8 cellular contexts compared by ENCODE assay signal in the genomic region with DNA sequence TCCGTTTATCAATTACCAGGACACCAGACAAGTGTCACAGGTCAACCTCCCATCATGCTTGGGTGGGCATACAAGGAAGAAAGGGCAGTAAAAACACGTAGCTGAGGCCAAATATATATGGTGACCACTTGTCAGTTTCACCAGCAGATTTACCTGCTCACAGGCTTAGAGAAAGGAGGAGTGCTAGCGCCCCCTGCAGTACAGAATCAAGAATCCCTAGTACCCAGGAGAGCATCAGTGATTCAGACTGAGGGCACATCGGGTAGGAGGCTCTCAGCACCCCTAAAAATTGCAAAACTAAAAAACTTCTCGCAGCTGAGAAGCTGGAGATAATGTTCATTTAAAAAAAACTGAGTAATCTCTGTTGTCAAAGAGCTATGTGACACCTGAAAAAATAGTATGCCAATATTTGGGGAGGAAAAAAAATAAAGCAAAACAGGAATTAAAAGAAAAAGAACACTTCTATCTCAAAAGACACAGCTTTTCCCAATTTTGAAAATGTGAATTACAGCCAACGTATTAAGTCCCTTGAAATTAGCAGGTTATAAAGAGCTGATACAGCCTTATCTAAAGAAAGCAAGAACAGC. TPM values are rescaled to one million over a fixed set of nuclear protein-coding genes. Genes with fewer than 3 reads are reported as not detected.
DNase-seq lines count a peak whose midpoint lies in the region; ATAC-seq, FAIRE-seq and TF ChIP-seq lines count a peak whose summit lies in the region.

No MANE protein-coding gene starts in this region.

- TF ChIP-seq POLR2A in A549 (IDR thresholded peaks at IDR 0.05; ENCODE audit: low read length) = no peak

- no peaks in the 10 kb centered on the region for H3K4me1 ChIP-seq in A549

- FAIRE-seq in A549 (lab: Jason Lieb, UNC) = no peak

- H3K9me3 Mint-ChIP-seq in activated CD4-positive, alpha-beta T cell treated with anti-CD3 and anti-CD28 coated beads, Interleukin-2, amount 10 ng/mL, durations not matched to agents 24 days and 14 days = no peaks in the 10 kb centered on the region

- DNase-seq in A549 (ENCODE audit: low read depth in 1 of 2, low spot score in 1 of 2) = peak; percentile 33 to 61
- DNase-seq in GM10248 (ENCODE audit: extremely low spot score) = peak; percentile 41
- peak; percentile 13 for DNase-seq in NCI-H2107 (lab: John Stamatoyannopoulos, UW)
- DNase-seq in activated CD4-positive, alpha-beta T cell treated with anti-CD3 and anti-CD28 coated beads, Interleukin-2, amount 10 ng/mL, durations not matched to agents 24 days and 14 days = peak; percentile 83
- peak; percentile 60 for DNase-seq in germinal center (ENCODE audit: low spot score)
- DNase-seq in stimulated activated CD4-positive, alpha-beta T cell treated with anti-CD3 and anti-CD28 coated beads, Interleukin-2, amount 100 ng/mL, for 4 hours (ENCODE audit: low read depth) = peak; percentile 16
- no peak for DNase-seq in posterior vena cava (ENCODE audit: low spot score)

- no peak overlapping the region for H3K27ac Mint-ChIP-seq in activated CD4-positive, alpha-beta T cell treated with anti-CD3 and anti-CD28 coated beads, Interleukin-2, amount 10 ng/mL, durations not matched to agents 24 days and 14 days

- POLR2A ChIA-PET in A549 (lab: Yijun Ruan, JAX) (no interaction called here), GM10248 (lab: Yijun Ruan, JAX) (no interaction called here)

- H3K4me2 ChIP-seq in A549 = no peak overlapping the region

- no peaks in the 10 kb centered on the region for H3K36me3 Mint-ChIP-seq in activated CD4-positive, alpha-beta T cell treated with anti-CD3 and anti-CD28 coated beads, Interleukin-2, amount 10 ng/mL, durations not matched to agents 24 days and 14 days (ENCODE audit: low read depth)

- no peak overlapping the region for H3K27ac ChIP-seq in A549

- H3K27me3 Mint-ChIP-seq in activated CD4-positive, alpha-beta T cell treated with anti-CD3 and anti-CD28 coated beads, Interleukin-2, amount 10 ng/mL, durations not matched to agents 24 days and 14 days = peaks cover 8% of the 10 kb centered on the region

- CTCF ChIA-PET in A549 (lab: Yijun Ruan, JAX) = interaction anchor here (0.7 to 8.5 kb wide), 16 partner anchors 9 to 1386 kb away, joined by 3 to 55 read pairs (median 6); a partner anchor contains a TSS
- CTCF ChIA-PET in GM10248 (lab: Yijun Ruan, JAX) = interaction anchor here (0.9 to 4.8 kb wide), 19 partner anchors 8 to 1980 kb away, joined by 3 to 37 read pairs (median 4); a partner anchor contains a TSS

- H3K9me3 ChIP-seq in A549 = no peaks in the 10 kb centered on the region

- 2% methylated on average over 6 of the region's 6 CpGs for WGBS in A549 (ENCODE audit: missing lambda C conversion rate)

- ATAC-seq in A549 = peak; percentile 67 to 92; a peak in 3 of 6 replicates
- peak; percentile 74 for ATAC-seq in HG02642 (IDR thresholded peaks at IDR 0.05; ENCODE audit: poor library complexity, unreplicated experiment)

- intact Hi-C loops in activated CD4-positive, alpha-beta T cell treated with anti-CD3 and anti-CD28 coated beads, Interleukin-2, amount 10 ng/mL, durations not matched to agents 24 days and 14 days (cut with micrococcal nuclease) = loop anchor here (10.0 kb wide), 1 partner anchor 505 kb away; no protein-coding TSS in a partner anchor
- intact Hi-C loops in posterior vena cava (cut with DNase I) = loop anchor here in 1 of 2 donors (10.0 kb wide), 1 partner anchor 1385 kb away; no protein-coding TSS in a partner anchor

- TF ChIP-seq CTCF in A549 (IDR thresholded peaks at IDR 0.05) = peak; percentile 56
- TF ChIP-seq CTCF in GM10248 (IDR thresholded peaks at IDR 0.05; ENCODE audit: control extremely low read depth, extremely low read depth, low read depth, missing control alignments) = peak; percentile 55

- peak; percentile 66 to 83 for TF ChIP-seq RAD21 in A549 (conservative IDR thresholded peaks at IDR 0.05 in 1 of 2, IDR thresholded peaks at IDR 0.05 in 1 of 2)

- no peaks in the 10 kb centered on the region for H3K4me1 Mint-ChIP-seq in activated CD4-positive, alpha-beta T cell treated with anti-CD3 and anti-CD28 coated beads, Interleukin-2, amount 10 ng/mL, durations not matched to agents 24 days and 14 days

- no peak overlapping the region for H3K4me3 ChIP-seq in A549

- no peak overlapping the region for H3K4me3 Mint-ChIP-seq in activated CD4-positive, alpha-beta T cell treated with anti-CD3 and anti-CD28 coated beads, Interleukin-2, amount 10 ng/mL, durations not matched to agents 24 days and 14 days

- TF ChIP-seq EP300 in A549 (IDR thresholded peaks at IDR 0.05) = no peak

TF ChIP-seq in A549, 52 proteins besides CTCF, POLR2A, EP300 and RAD21:
- TF ChIP-seq CBX2 (IDR thresholded peaks at IDR 0.05; ENCODE audit: borderline replicate concordance, low read depth) (no peak), SMC3 (IDR thresholded peaks at IDR 0.05) (peak; percentile 56)

RNA-seq across cellular contexts. Expression of a gene that starts 21.2 kb away (rescaled TPM):
- polyA plus RNA-seq in A549 (2011; rRNA removed) (18.0 and 27.2 TPM in 2 replicates), A549 (2017; fragmentation: RNase III; extraction: RNeasy Plus Mini Kit Qiagen cat#74134 plus additional on column Dnase treatment) (28.0 to 33.3 TPM (median 32.5 TPM) in 3 replicates)
- polyA plus RNA-seq in A549 (2012; cell fraction: cytosol; rRNA removed) = 22.2 and 32.7 TPM in 2 replicates
- 66.3 and 78.8 TPM in 2 replicates for polyA plus RNA-seq in A549 (2012; cell fraction: nucleus; rRNA removed)
- 20.2 and 26.9 TPM in 2 replicates for polyA minus RNA-seq in A549 (2011; rRNA and poly(A)+ RNA removed)
- total RNA-seq in activated CD4-positive, alpha-beta T cell treated with anti-CD3 and anti-CD28 coated beads, Interleukin-2, amount 10 ng/mL, durations not matched to agents 24 days and 14 days = 65.7 and 69.3 TPM in 2 replicates
- total RNA-seq in posterior vena cava = 10 to 100 TPM; 34.7 to 35.6 TPM

RNA-seq across cellular contexts. Expression of a gene that starts 29.5 kb away (rescaled TPM):
- polyA plus RNA-seq in A549 (2011; rRNA removed) (0.45 and 1.4 TPM in 2 replicates), A549 (2017; fragmentation: RNase III; extraction: RNeasy Plus Mini Kit Qiagen cat#74134 plus additional on column Dnase treatment) (5.2 to 8.0 TPM (median 6.6 TPM) in 3 replicates)
- polyA plus RNA-seq in A549 (2012; cell fraction: cytosol; rRNA removed) = 1.4 and 1.6 TPM in 2 replicates
- polyA plus RNA-seq in A549 (2012; cell fraction: nucleus; rRNA removed) = 2.2 and 2.4 TPM in 2 replicates
- polyA minus RNA-seq in A549 (2011; rRNA and poly(A)+ RNA removed) = 0.68 TPM in 1 of 2 replicates, not detected in the other
- total RNA-seq in activated CD4-positive, alpha-beta T cell treated with anti-CD3 and anti-CD28 coated beads, Interleukin-2, amount 10 ng/mL, durations not matched to agents 24 days and 14 days = 4.9 and 7.9 TPM in 2 replicates
- 1 to 10 TPM; 2.5 to 6.1 TPM for total RNA-seq in posterior vena cava
